19 cellular contexts compared by ENCODE assay signal in genomic region chr5:5313081-5313736, GRCh38.
DNase-seq lines count a peak whose midpoint lies in the region; ATAC-seq and TF ChIP-seq lines count a peak whose summit lies in the region.
"Had no signal": no experiment of that assay in that cellular context is flagged by ENCODE, and none has a peak within 500 bp of the region (broad histone marks: within the 10 kb centered on the region; RNA-seq: fewer than 3 reads in every experiment).

No MANE protein-coding gene starts in this region.

- H3K27ac Mint-ChIP-seq in glutamatergic neuron (ENCODE audit: unreplicated experiment): no peak overlapping the region
- no peak overlapping the region for H3K27ac Mint-ChIP-seq in activated naive CD4-positive, alpha-beta T cell treated with anti-CD3 and anti-CD28 coated beads, Interleukin-2, amount 10 ng/mL, durations not matched to agents 7 days and 5 days
- H3K27ac Mint-ChIP-seq: activated naive CD4-positive, alpha-beta T cell treated with anti-CD3 and anti-CD28 coated beads, Interleukin-2, amount 50 U/mL, for 24 hours had no signal

- H3K4me1 Mint-ChIP-seq in glutamatergic neuron (ENCODE audit: low read depth, unreplicated experiment): no peaks in the 10 kb centered on the region
- no peaks in the 10 kb centered on the region for H3K4me1 Mint-ChIP-seq in activated naive CD4-positive, alpha-beta T cell treated with anti-CD3 and anti-CD28 coated beads, Interleukin-2, amount 10 ng/mL, durations not matched to agents 7 days and 5 days
- H3K4me1 Mint-ChIP-seq: activated naive CD4-positive, alpha-beta T cell treated with anti-CD3 and anti-CD28 coated beads, Interleukin-2, amount 50 U/mL, for 24 hours had no signal

- H3K27ac ChIP-seq in body of pancreas (peak overlapping the region in 3 of 4 donors; percentile 4 to 15 (median 10)), right lobe of liver (no peak overlapping the region), skeletal muscle tissue (ENCODE audit: low read depth, low read length) (peak overlapping the region; percentile 83)
- H3K27ac ChIP-seq: breast epithelium, esophagus muscularis mucosa, heart left ventricle, stomach had no signal

- DNase-seq in HT1080 (ENCODE audit: low read depth) (peak; percentile 49), body of pancreas (peak in 2 of 4 donors; percentile 18 to 36), right lobe of liver (peak in 1 of 3 donors; percentile 54), glutamatergic neuron (no peak), putamen (ENCODE audit: low spot score) (no peak)
- no peak for DNase-seq in activated naive CD4-positive, alpha-beta T cell treated with anti-CD3 and anti-CD28 coated beads, Interleukin-2, amount 10 ng/mL, durations not matched to agents 7 days and 5 days
- DNase-seq: activated CD4-positive, alpha-beta T cell treated with anti-CD3 and anti-CD28 coated beads, Interleukin-2, amount 50 U/mL, for 4 hours; dorsolateral prefrontal cortex; heart left ventricle; Kasumi-1; NCI-H1436; stomach had no signal

- TF ChIP-seq CTCF in body of pancreas (IDR thresholded peaks at IDR 0.05) (no peak), right lobe of liver (IDR thresholded peaks at IDR 0.05) (no peak), glutamatergic neuron (IDR thresholded peaks at IDR 0.05; ENCODE audit: partially characterized antibody, unreplicated experiment) (no peak)

- H3K27me3 ChIP-seq in body of pancreas (no peaks in the 10 kb centered on the region), right lobe of liver (no peaks in the 10 kb centered on the region), skeletal muscle tissue (ENCODE audit: control insufficient read depth in 3 of 3, insufficient read depth in 3 of 3, low read length in 3 of 3) (no peaks in the 10 kb centered on the region)
- H3K27me3 ChIP-seq: breast epithelium, dorsolateral prefrontal cortex, heart left ventricle, stomach had no signal

- peaks cover 2% of the 10 kb centered on the region for H3K9me3 Mint-ChIP-seq in glutamatergic neuron (ENCODE audit: unreplicated experiment)
- peaks cover 9% of the 10 kb centered on the region for H3K9me3 Mint-ChIP-seq in activated naive CD4-positive, alpha-beta T cell treated with anti-CD3 and anti-CD28 coated beads, Interleukin-2, amount 10 ng/mL, durations not matched to agents 7 days and 5 days
- H3K9me3 Mint-ChIP-seq: activated naive CD4-positive, alpha-beta T cell treated with anti-CD3 and anti-CD28 coated beads, Interleukin-2, amount 50 U/mL, for 24 hours had no signal

- no peak overlapping the region for H3K4me3 Mint-ChIP-seq in glutamatergic neuron (ENCODE audit: unreplicated experiment)
- H3K4me3 Mint-ChIP-seq in activated naive CD4-positive, alpha-beta T cell treated with anti-CD3 and anti-CD28 coated beads, Interleukin-2, amount 10 ng/mL, durations not matched to agents 7 days and 5 days: no peak overlapping the region
- H3K4me3 Mint-ChIP-seq: activated naive CD4-positive, alpha-beta T cell treated with anti-CD3 and anti-CD28 coated beads, Interleukin-2, amount 50 U/mL, for 24 hours had no signal

- CTCF ChIA-PET in activated naive CD4-positive, alpha-beta T cell treated with anti-CD3 and anti-CD28 coated beads, Interleukin-2, amount 10 ng/mL, durations not matched to agents 7 days and 5 days (lab: Charles Lee): no interaction called here

- H3K9me3 ChIP-seq in body of pancreas (no peaks in the 10 kb centered on the region), right lobe of liver (no peaks in the 10 kb centered on the region), skeletal muscle tissue (ENCODE audit: control insufficient read depth in 3 of 3, low read length in 3 of 3) (no peaks in the 10 kb centered on the region)
- H3K9me3 ChIP-seq: breast epithelium, esophagus muscularis mucosa, heart left ventricle, stomach had no signal

- peak; percentile 53 for ATAC-seq in body of pancreas
- peak; percentile 82 to 92 (median 90) for ATAC-seq in right lobe of liver
- ATAC-seq in HG02870 (IDR thresholded peaks at IDR 0.05; ENCODE audit: unreplicated experiment): no peak
- ATAC-seq: heart left ventricle, Panc1, SK-N-SH treated with all-trans-retinoic acid at 6 μM for 48 hours had no signal

- no peak for TF ChIP-seq POLR2A in body of pancreas (IDR thresholded peaks at IDR 0.05)
- no peak for TF ChIP-seq POLR2A in right lobe of liver (IDR thresholded peaks at IDR 0.05)

- H3K4me3 ChIP-seq in body of pancreas (no peak overlapping the region), right lobe of liver (no peak overlapping the region), skeletal muscle tissue (ENCODE audit: low read length in 3 of 3) (peak overlapping the region in 2 of 3 donors; percentile 28 to 46)
- H3K4me3 ChIP-seq: breast epithelium, dorsolateral prefrontal cortex, esophagus muscularis mucosa, heart left ventricle, stomach had no signal

- WGBS in body of pancreas, 2 donors: 25 to 28% methylated on average over 7 to 9 of the region's 9 CpGs
- 26% methylated on average over 8 of the region's 9 CpGs for WGBS in right lobe of liver (ENCODE audit: insufficient coverage, low coverage, low lambda C conversion rate, missing lambda C conversion rate)

- H3K9ac ChIP-seq in skeletal muscle tissue (ENCODE audit: low read depth in 1 of 3, low read length in 3 of 3): peak overlapping the region; percentile 50 to 79 (median 66)

- peaks cover 5% of the 10 kb centered on the region for H3K27me3 Mint-ChIP-seq in glutamatergic neuron (ENCODE audit: unreplicated experiment)
- H3K27me3 Mint-ChIP-seq in activated naive CD4-positive, alpha-beta T cell treated with anti-CD3 and anti-CD28 coated beads, Interleukin-2, amount 10 ng/mL, durations not matched to agents 7 days and 5 days: no peaks in the 10 kb centered on the region
- H3K27me3 Mint-ChIP-seq: activated naive CD4-positive, alpha-beta T cell treated with anti-CD3 and anti-CD28 coated beads, Interleukin-2, amount 50 U/mL, for 24 hours had no signal

- H3K36me3 ChIP-seq in body of pancreas (replicated peaks in 1 of 2; ENCODE audit: insufficient read depth in 1 of 2, low read depth in 2 of 2) (no peaks in the 10 kb centered on the region), right lobe of liver (no peaks in the 10 kb centered on the region), skeletal muscle tissue (ENCODE audit: control insufficient read depth in 3 of 3, insufficient read depth in 3 of 3, low read length in 3 of 3) (no peaks in the 10 kb centered on the region)
- H3K36me3 ChIP-seq: breast epithelium, esophagus muscularis mucosa, heart left ventricle, stomach had no signal

- peaks cover 4% of the 10 kb centered on the region for H3K36me3 Mint-ChIP-seq in glutamatergic neuron (ENCODE audit: unreplicated experiment)
- no peaks in the 10 kb centered on the region for H3K36me3 Mint-ChIP-seq in activated naive CD4-positive, alpha-beta T cell treated with anti-CD3 and anti-CD28 coated beads, Interleukin-2, amount 10 ng/mL, durations not matched to agents 7 days and 5 days

- intact Hi-C loops in body of pancreas (cut with DNase I): no loop called here
- intact Hi-C loops in right lobe of liver (cut with DNase I): no loop called here

- peaks cover 7% of the 10 kb centered on the region for H3K4me1 ChIP-seq in body of pancreas
- peaks cover 0 to 6% (median 3%) of the 10 kb centered on the region in 4 donors for H3K4me1 ChIP-seq in right lobe of liver
- H3K4me1 ChIP-seq in skeletal muscle tissue (ENCODE audit: control insufficient read depth in 3 of 3, insufficient read depth in 3 of 3, low read length in 3 of 3): peaks cover 30 to 53% (median 45%) of the 10 kb centered on the region in 3 donors
- H3K4me1 ChIP-seq: breast epithelium, esophagus muscularis mucosa, heart left ventricle, stomach had no signal

Comparison
In these comparisons a context has a peak if more than half of its experiments do, and no peak if none do; other contexts are left out.
1. H3K27ac ChIP-seq: peak in body of pancreas (3 of 4) and skeletal muscle tissue (single experiment); none in right lobe of liver (0 of 3).
2. H3K4me3 ChIP-seq: peak in skeletal muscle tissue (2 of 3); none in body of pancreas (0 of 2) and right lobe of liver (0 of 3).